In genomic region chr10:113000876-113001598, GRCh38 we compare ENCODE assay signal across 14 cellular contexts. TPM values are rescaled to one million over a fixed set of nuclear protein-coding genes. Genes with fewer than 3 reads are reported as not detected.
DNase-seq lines count a peak whose midpoint lies in the region; ATAC-seq, FAIRE-seq and TF ChIP-seq lines count a peak whose summit lies in the region.
"Had no signal": no experiment of that assay in that cellular context is flagged by ENCODE, and none has a peak within 500 bp of the region (broad histone marks: within the 10 kb centered on the region; RNA-seq: fewer than 3 reads in every experiment).

No MANE protein-coding gene starts in this region.

- H4K20me1 ChIP-seq in GM23248 (ENCODE audit: insufficient read depth) (peaks cover 44% of the 10 kb centered on the region), H1 (replicated peaks in 1 of 2; ENCODE audit: control insufficient read depth in 1 of 2, insufficient read depth in 2 of 2, low read length in 2 of 2) (peaks cover 38 to 39% of the 10 kb centered on the region in 2 experiments)

- no peak overlapping the region for H4K8ac ChIP-seq in H1 (ENCODE audit: extremely low read depth, insufficient read depth, low read length)

- no peak for FAIRE-seq in H1 (lab: Jason Lieb, UNC)
- FAIRE-seq: RCC 7860 had no signal

- ATAC-seq in gastrocnemius medialis: peak; percentile 75 to 94

- no peak overlapping the region for H2AK5ac ChIP-seq in H1 (ENCODE audit: low read depth, low read length)

- no peak overlapping the region for H4K5ac ChIP-seq in H1 (ENCODE audit: insufficient read length, low read depth, low read length)

- peaks cover 10% of the 10 kb centered on the region; the same call in 1 of the 2 replicates for H3F3A ChIP-seq in GM23248 (ENCODE audit: insufficient read depth)

- TF ChIP-seq CTCF in H1 (IDR thresholded peaks at IDR 0.05; ENCODE audit: control extremely low read depth in 1 of 3, insufficient read depth in 1 of 3, low read depth in 1 of 3, low read length in 3 of 3) (peak in 2 of 3 experiments; percentile 11 to 25; a peak in 2 of 4 replicates), gastrocnemius medialis (IDR thresholded peaks at IDR 0.05 in 4 of 5, conservative IDR thresholded peaks at IDR 0.05 in 1 of 5) (peak in 3 of 5 experiments; percentile 23 to 46 (median 30)), spleen (IDR thresholded peaks at IDR 0.05 in 8 of 11, conservative IDR thresholded peaks at IDR 0.05 in 3 of 11) (no peak)

- no peak overlapping the region for H3K56ac ChIP-seq in H1 (replicated peaks; ENCODE audit: insufficient read length, low read depth, low read length)

- no peak overlapping the region for H3K4ac ChIP-seq in H1 (replicated peaks; ENCODE audit: insufficient read length, low read depth, low read length)

- DNase-seq in GM23248 (peak; percentile 46), H1 (ENCODE audit: low read depth in 1 of 2, low spot score in 2 of 2) (no peak), kidney tubule cell (ENCODE audit: low spot score) (peak; percentile 78), gastrocnemius medialis (peak; percentile 24 to 62), activated gamma-delta T cell treated with Interleukin-2 at 50 U/mL for 16 hours (no peak), T-helper 1 cell (no peak), erythroblast (lab: John Stamatoyannopoulos, UW) (no peak), spleen (no peak)
- DNase-seq: BE2C; GOT3; KBM-7; stimulated activated naive CD4-positive, alpha-beta T cell treated with Interleukin-2 at 50 U/mL for 16 hours; T1000 had no signal

- no peak overlapping the region for H3K14ac ChIP-seq in H1 (ENCODE audit: insufficient read length)

- H3K23ac ChIP-seq in H1 (ENCODE audit: insufficient read length): no peak overlapping the region

- H2AFZ ChIP-seq in GM23248: no peak overlapping the region
- H2AFZ ChIP-seq in H1 (ENCODE audit: low read length): no peak overlapping the region

- H2BK120ac ChIP-seq in H1 (replicated peaks; ENCODE audit: low read depth, low read length): no peak overlapping the region

- H4K91ac ChIP-seq in H1 (replicated peaks; ENCODE audit: insufficient read length, low read length): no peak overlapping the region

- intact Hi-C loops in gastrocnemius medialis (cut with DNase I; ENCODE audit: low total_unique reads): no loop called here
- intact Hi-C loops in spleen (cut with DNase I; ENCODE audit: low total_unique reads): no loop called here

- H3K9me3 ChIP-seq in GM23248 (ENCODE audit: low read depth): no peaks in the 10 kb centered on the region
- H3K9me3 ChIP-seq in H1 (ENCODE audit: insufficient read depth in 2 of 2, low read depth in 1 of 2, low read length in 1 of 2): no peaks in the 10 kb centered on the region
- no peaks in the 10 kb centered on the region for H3K9me3 ChIP-seq in gastrocnemius medialis
- no peaks in the 10 kb centered on the region for H3K9me3 ChIP-seq in spleen
- H3K9me3 ChIP-seq: BE2C had no signal

- no peak overlapping the region for H3K18ac ChIP-seq in H1 (ENCODE audit: extremely low read depth, low read length)

- no peaks in the 10 kb centered on the region for H3K36me3 ChIP-seq in GM23248 (ENCODE audit: low read depth)
- H3K36me3 ChIP-seq in H1 (ENCODE audit: control insufficient read depth in 2 of 4, insufficient read depth in 4 of 4, low read length in 3 of 4): peaks cover 0 to 16% (median 4%) of the 10 kb centered on the region in 4 experiments; a peak in 3 of 8 replicates
- H3K36me3 ChIP-seq in gastrocnemius medialis: no peaks in the 10 kb centered on the region
- peaks cover 0 to 7% (median 0%) of the 10 kb centered on the region in 6 donors for H3K36me3 ChIP-seq in spleen

- TF ChIP-seq EP300 in H1 (IDR thresholded peaks at IDR 0.05; ENCODE audit: borderline replicate concordance in 1 of 2, low read depth in 2 of 2, low read length in 2 of 2): no peak

- H3K23me2 ChIP-seq in H1 (ENCODE audit: low read depth, low read length): no peaks in the 10 kb centered on the region

- no peak overlapping the region for H2BK15ac ChIP-seq in H1 (ENCODE audit: low read length)

- peak overlapping the region; percentile 21 for H3K4me2 ChIP-seq in GM23248 (ENCODE audit: unreplicated experiment)
- H3K4me2 ChIP-seq in H1 (ENCODE audit: insufficient read depth in 1 of 2, low read depth in 2 of 2, low read length in 2 of 2): peak overlapping the region in 1 of 2 experiments; percentile 9; a peak in 1 of 4 replicates

- POLR2A ChIA-PET in H1 (lab: Charles Lee; ENCODE audit: partially characterized antibody): interaction anchor here (1.1 to 1.2 kb wide), 3 partner anchors 10 to 14 kb away, joined by 3 read pairs; no protein-coding TSS in a partner anchor

- H3K9ac ChIP-seq in GM23248 (peak overlapping the region; percentile 10; the same call in 1 of the 2 replicates), H1 (replicated peaks in 1 of 4; ENCODE audit: extremely low read depth in 1 of 4, low read depth in 3 of 4, low read length in 3 of 4) (no peak overlapping the region)

- H2BK12ac ChIP-seq in H1 (ENCODE audit: low read depth, low read length): no peak overlapping the region

- peaks cover 100% of the 10 kb centered on the region for H3K79me2 ChIP-seq in GM23248 (ENCODE audit: insufficient read depth)
- peaks cover 46 to 100% of the 10 kb centered on the region in 2 experiments for H3K79me2 ChIP-seq in H1 (ENCODE audit: control insufficient read depth in 1 of 2, insufficient read depth in 2 of 2, low read length in 2 of 2)

- no peak overlapping the region for H3K4me3 ChIP-seq in GM23248
- no peak overlapping the region for H3K4me3 ChIP-seq in H1 (ENCODE audit: extremely low read depth in 1 of 4, insufficient read depth in 2 of 4, low read depth in 3 of 4, low read length in 4 of 4)
- no peak overlapping the region for H3K4me3 ChIP-seq in gastrocnemius medialis
- H3K4me3 ChIP-seq in spleen: no peak overlapping the region

- H3K27me3 ChIP-seq in GM23248 (replicated peaks; ENCODE audit: insufficient read depth): no peaks in the 10 kb centered on the region
- H3K27me3 ChIP-seq in H1 (replicated peaks in 1 of 4; ENCODE audit: control insufficient read depth in 3 of 4, extremely low read depth in 1 of 4, insufficient read depth in 3 of 4, low read length in 3 of 4): no peaks in the 10 kb centered on the region
- no peaks in the 10 kb centered on the region for H3K27me3 ChIP-seq in gastrocnemius medialis
- no peaks in the 10 kb centered on the region for H3K27me3 ChIP-seq in spleen (replicated peaks in 1 of 7)
- H3K27me3 ChIP-seq: BE2C had no signal

- H3K27ac ChIP-seq in GM23248 (peak overlapping the region; percentile 33; the same call in 1 of the 2 replicates), H1 (ENCODE audit: low read depth, low read length) (no peak overlapping the region), gastrocnemius medialis (peak overlapping the region in 3 of 4 donors; percentile 41 to 46 (median 42)), spleen (no peak overlapping the region)

- no peak overlapping the region for H2BK20ac ChIP-seq in H1 (ENCODE audit: low read length)

- H3K4me1 ChIP-seq in GM23248 (ENCODE audit: insufficient read depth) (peaks cover 10% of the 10 kb centered on the region), H1 (replicated peaks in 1 of 4; ENCODE audit: control insufficient read depth in 3 of 4, insufficient read depth in 4 of 4, low read length in 3 of 4) (peaks cover 0 to 13% (median 10%) of the 10 kb centered on the region in 4 experiments; a peak in 5 of 7 replicates), gastrocnemius medialis (peaks cover 22 to 26% of the 10 kb centered on the region in 2 donors), spleen (peaks cover 0 to 32% (median 18%) of the 10 kb centered on the region in 6 donors)
- H3K4me1 ChIP-seq: BE2C had no signal

- TF ChIP-seq POLR2A in H1 (IDR thresholded peaks at IDR 0.05; ENCODE audit: control extremely low read depth in 1 of 2, low read depth in 2 of 2, low read length in 2 of 2) (no peak), gastrocnemius medialis (IDR thresholded peaks at IDR 0.05) (no peak), erythroblast (IDR thresholded peaks at IDR 0.05; ENCODE audit: low read length) (no peak), spleen (IDR thresholded peaks at IDR 0.05) (no peak)

- no peaks in the 10 kb centered on the region for H3K9me2 ChIP-seq in GM23248 (ENCODE audit: insufficient read depth)

- in situ Hi-C loops in GM23248 (cut with MboI): no loop called here
- in situ Hi-C loops in gastrocnemius medialis (cut with MboI; ENCODE audit: low sequenced_read_pairs in 4 of 4): no loop called here

- no peak overlapping the region for H2BK5ac ChIP-seq in H1 (ENCODE audit: low read depth, low read length)

- no peak; a peak in 1 of 4 replicates for TF ChIP-seq RAD21 in H1 (IDR thresholded peaks at IDR 0.05 in 1 of 2, conservative IDR thresholded peaks at IDR 0.05 in 1 of 2; ENCODE audit: low read depth in 2 of 2, low read length in 2 of 2)

- WGBS in GM23248 (ENCODE audit: low coverage in 1 of 2, low lambda C conversion rate in 2 of 2, missing lambda C conversion rate in 2 of 2), 2 experiments: 46 to 50% methylated on average over 14 of the region's 14 CpGs
- WGBS in H1 (ENCODE audit: extremely low coverage in 1 of 2, insufficient coverage in 1 of 2, insufficient read length in 1 of 2, insufficient replicate concordance in 2 of 2, low coverage in 1 of 2, low lambda C conversion rate in 2 of 2, missing lambda C conversion rate in 1 of 2), 2 experiments: 94% methylated on average over 14 of the region's 14 CpGs; no CpG with 5 or more reads in 1 of the 2 experiments
- WGBS in spleen, 5 donors: 82 to 88% (median 88%) methylated on average over 14 of the region's 14 CpGs

- peaks cover 45% of the 10 kb centered on the region for H3K79me1 ChIP-seq in H1 (ENCODE audit: low read depth, low read length)

- CTCF ChIA-PET in H1 (lab: Charles Lee; ENCODE audit: partially characterized antibody): interaction anchor here (0.5 to 0.8 kb wide), 3 partner anchors 64 to 138 kb away, joined by 3 to 4 read pairs (median 3); no protein-coding TSS in a partner anchor

TF ChIP-seq in H1, 55 proteins besides CTCF, POLR2A, EP300 and RAD21:
- no peak for TF ChIP-seq MAFK (IDR thresholded peaks at IDR 0.05; ENCODE audit: low read depth, low read length)
- peak; percentile 70 for TF ChIP-seq TEAD4 (IDR thresholded peaks at IDR 0.05; ENCODE audit: low read depth, low read length)

RNA-seq across cellular contexts. Expression of gene TCF7L2, which starts 51.0 kb away (rescaled TPM):
- 4.2 and 6.2 TPM in 2 replicates for total RNA-seq in GM23248 (2014; rRNA removed; shearing (Covaris generic))
- polyA plus RNA-seq in GM23248 (2016; fragmentation: Nextera tagmentation; extraction: Ambion mirVana) (18.2 and 19.3 TPM in 2 replicates), H1 (2011; rRNA removed) (33.9 and 52.6 TPM in 2 replicates), spleen (10 to 100 TPM in 1 of 3 donors, 1 to 10 TPM in 2; 4.6 to 11.4 (median 6.0) TPM)
- total RNA-seq in H1 (2021; fragmentation: NEBNext Ultra II Directional; extraction: Animal tissue kit (Norgen Biotek cat#: 25700)): 63.7 and 67.3 TPM in 2 replicates
- polyA plus RNA-seq in H1 (2011; cell fraction: cytosol; rRNA removed): 15.1 TPM
- 89.0 TPM for polyA plus RNA-seq in H1 (2011; cell fraction: nucleus; rRNA removed)
- 60.9 to 109 TPM (median 93.0 TPM) in 4 replicates for polyA plus RNA-seq in H1 (2012, experiment 1 of 2)
- 26.5 TPM for polyA plus RNA-seq in H1 (2012, experiment 2 of 2)
- polyA plus RNA-seq in H1 (2013, experiment 1 of 2): 79.6 TPM
- 75.5 TPM for polyA plus RNA-seq in H1 (2013, experiment 2 of 2)
- polyA minus RNA-seq in H1 (2011; rRNA and poly(A)+ RNA removed): 33.9 and 38.1 TPM in 2 replicates
- 58.9 TPM for polyA minus RNA-seq in H1 (2011; cell fraction: cytosol; rRNA and poly(A)+ RNA removed)
- 106 TPM for polyA minus RNA-seq in H1 (2011; cell fraction: nucleus; rRNA and poly(A)+ RNA removed)
- total RNA-seq in gastrocnemius medialis (1 to 10 TPM; 4.6 to 5.1 (median 5.0) TPM), spleen (10 to 100 TPM; 19.5 to 85.6 (median 40.1) TPM)

Comparison
In these comparisons a context has a peak if more than half of its experiments do, and no peak if none do; other contexts are left out.
1. DNase-seq: peak in GM23248 (single experiment), kidney tubule cell (single experiment) and gastrocnemius medialis (2 of 2); none in H1 (0 of 2), activated gamma-delta T cell treated with Interleukin-2 at 50 U/mL for 16 hours (single experiment), T-helper 1 cell (0 of 5), erythroblast (0 of 2) and spleen (single experiment).
2. H3K27ac ChIP-seq: peak in GM23248 (single experiment) and gastrocnemius medialis (3 of 4); none in H1 (single experiment) and spleen (0 of 8).
3. CTCF ChIP-seq: peak in H1 (2 of 3) and gastrocnemius medialis (3 of 5); none in spleen (0 of 11).